17 cellular contexts compared by ENCODE assay signal in genomic region chr17:79739148-79740062, GRCh38. TPM values are rescaled to one million over a fixed set of nuclear protein-coding genes. Genes with fewer than 3 reads are reported as not detected.
DNase-seq lines count a peak whose midpoint lies in the region; ATAC-seq, FAIRE-seq and TF ChIP-seq lines count a peak whose summit lies in the region.
"Had no signal": no experiment of that assay in that cellular context is flagged by ENCODE, and none has a peak within 500 bp of the region (broad histone marks: within the 10 kb centered on the region; RNA-seq: fewer than 3 reads in every experiment).

No MANE protein-coding gene starts in this region.

- H3K9me3 ChIP-seq in SJCRH30 (replicated peaks) (no peaks in the 10 kb centered on the region), hepatocyte (ENCODE audit: low read depth) (no peaks in the 10 kb centered on the region)
- H3K9me3 ChIP-seq in CD4-positive, alpha-beta memory T cell (ENCODE audit: control insufficient read depth in 1 of 2, low read length in 2 of 2), result no peaks in the 10 kb centered on the region
- H3K9me3 ChIP-seq: left ventricle myocardium inferior, spleen, thoracic aorta had no signal

- peaks cover 0 to 3% (median 0%) of the 10 kb centered on the region in 8 donors for H3K9me3 Mint-ChIP-seq in CD4-positive, alpha-beta memory T cell

- H2AFZ ChIP-seq in hepatocyte, result no peak overlapping the region

- H3K4me3 ChIP-seq in SJCRH30 (no peak overlapping the region), hepatocyte (no peak overlapping the region)
- H3K4me3 ChIP-seq in CD4-positive, alpha-beta memory T cell (ENCODE audit: low read length in 2 of 2), result no peak overlapping the region
- H3K4me3 ChIP-seq: left ventricle myocardium inferior, spleen, thoracic aorta had no signal

- H4K20me1 ChIP-seq in hepatocyte (ENCODE audit: insufficient read depth, poor library complexity, severe bottlenecking), result no peaks in the 10 kb centered on the region

- POLR2A ChIA-PET in CD4-positive, alpha-beta memory T cell (lab: Charles Lee; ENCODE audit: partially characterized antibody), result no interaction called here

- WGBS in hepatocyte (ENCODE audit: low lambda C conversion rate, missing lambda C conversion rate), result 82% methylated on average over 28 of the region's 28 CpGs

- peak overlapping the region in 1 of 7 donors; percentile 3 for H3K27ac Mint-ChIP-seq in CD4-positive, alpha-beta memory T cell

- H3K27me3 Mint-ChIP-seq in CD4-positive, alpha-beta memory T cell, result peaks cover 25% of the 10 kb centered on the region in 2 donors

- no peaks in the 10 kb centered on the region for H3K36me3 Mint-ChIP-seq in CD4-positive, alpha-beta memory T cell

- ATAC-seq in HG03108 (IDR thresholded peaks at IDR 0.05; ENCODE audit: unreplicated experiment), result no peak

- H3K27ac ChIP-seq in SJCRH30 (no peak overlapping the region), hepatocyte (peak overlapping the region; percentile 72)
- H3K27ac ChIP-seq in CD4-positive, alpha-beta memory T cell (ENCODE audit: low read depth, low read length), result no peak overlapping the region
- H3K27ac ChIP-seq: left ventricle myocardium inferior, spleen, thoracic aorta had no signal

- TF ChIP-seq CTCF in hepatocyte (IDR thresholded peaks at IDR 0.05; ENCODE audit: poor library complexity), result no peak

- no peaks in the 10 kb centered on the region for H3K79me2 ChIP-seq in hepatocyte

- H3K4me1 Mint-ChIP-seq in CD4-positive, alpha-beta memory T cell, result no peaks in the 10 kb centered on the region

- H3K27me3 ChIP-seq in SJCRH30 (peaks cover 38% of the 10 kb centered on the region), hepatocyte (no peaks in the 10 kb centered on the region)
- H3K27me3 ChIP-seq in CD4-positive, alpha-beta memory T cell (ENCODE audit: insufficient read depth, low read length), result peaks cover 9% of the 10 kb centered on the region

- DNase-seq in H54 (ENCODE audit: insufficient read length, low spot score) (peak; percentile 68), SJCRH30 (peak; percentile 66 to 72), hepatocyte (ENCODE audit: low spot score) (no peak), NCI-H774 (lab: John Stamatoyannopoulos, UW) (no peak), NCI-H2171 treated with DMSO at 0.1 percent for 48 hours (lab: John Stamatoyannopoulos, UW) (no peak)
- DNase-seq in CD4-positive, alpha-beta memory T cell, result no peak
- DNase-seq: activated naive CD4-positive, alpha-beta T cell treated with anti-CD3 and anti-CD28 coated beads, Interleukin-2, amount 50 U/mL, for 16 hours; C1 segment of cervical spinal cord; dermis blood vessel endothelial cell; foreskin melanocyte; HCEC 1CT; left ventricle myocardium inferior; NCI-H2081; spleen had no signal

- no peak overlapping the region for H3K4me2 ChIP-seq in hepatocyte

- TF ChIP-seq POLR2A in H54 (IDR thresholded peaks at IDR 0.05; ENCODE audit: low read depth, low read length), result no peak

- no peak overlapping the region for H3K4me3 Mint-ChIP-seq in CD4-positive, alpha-beta memory T cell

- intact Hi-C loops in CD4-positive, alpha-beta memory T cell (cut with micrococcal nuclease), result loop anchor here (10.0 kb wide), 1 partner anchor 75 kb away; no protein-coding TSS in a partner anchor

- CTCF ChIA-PET in CD4-positive, alpha-beta memory T cell (lab: Charles Lee; ENCODE audit: partially characterized antibody), result interaction anchor here (0.9 to 3.0 kb wide), 2 partner anchors 12 to 271 kb away, joined by 3 to 12 read pairs; no protein-coding TSS in a partner anchor

- H3K9me2 ChIP-seq in hepatocyte (replicated peaks; ENCODE audit: insufficient read depth), result no peaks in the 10 kb centered on the region

- H3K36me3 ChIP-seq in SJCRH30, result no peaks in the 10 kb centered on the region
- H3K36me3 ChIP-seq in hepatocyte (replicated peaks; ENCODE audit: insufficient read depth, low read depth), result no peaks in the 10 kb centered on the region
- no peaks in the 10 kb centered on the region for H3K36me3 ChIP-seq in CD4-positive, alpha-beta memory T cell (ENCODE audit: insufficient read depth, low read length)
- H3K36me3 ChIP-seq: left ventricle myocardium inferior, spleen, thoracic aorta had no signal

- no peak for FAIRE-seq in H54 (lab: Jason Lieb, UNC)

- peaks cover 11% of the 10 kb centered on the region; the same call in 1 of the 2 replicates for H3K4me1 ChIP-seq in SJCRH30
- peaks cover 30% of the 10 kb centered on the region for H3K4me1 ChIP-seq in hepatocyte (ENCODE audit: insufficient read depth)
- H3K4me1 ChIP-seq in CD4-positive, alpha-beta memory T cell (ENCODE audit: insufficient read depth, low read length), result peaks cover 5% of the 10 kb centered on the region

RNA-seq across cellular contexts. Expression of gene ENPP7, which starts 8.7 kb away (rescaled TPM):
- not detected in 2 replicates for total RNA-seq in SJCRH30 (2014; rRNA removed; shearing (Covaris generic))
- 21.3 and 22.2 TPM in 2 replicates for total RNA-seq in hepatocyte
- polyA plus RNA-seq in hepatocyte, result 22.7 and 30.2 TPM in 2 replicates
- under 1 TPM in 1 of 2 experiments, not detected in 1; 0.20 TPM for total RNA-seq in CD4-positive, alpha-beta memory T cell
- polyA plus RNA-seq in CD4-positive, alpha-beta memory T cell, result under 1 TPM in 1 of 2 donors, not detected in 1; 0.15 TPM
- total RNA-seq: dermis blood vessel endothelial cell, left ventricle myocardium inferior, posterior vena cava, thoracic aorta had no signal

RNA-seq across cellular contexts. Expression of gene CBX2, which starts 38.5 kb away (rescaled TPM):
- total RNA-seq in SJCRH30 (2014; rRNA removed; shearing (Covaris generic)), result 88.0 and 90.0 TPM in 2 replicates
- 11.8 and 16.3 TPM in 2 replicates for total RNA-seq in hepatocyte
- polyA plus RNA-seq in hepatocyte, result 8.6 and 11.6 TPM in 2 replicates
- under 1 TPM; 0.06 to 0.44 TPM for total RNA-seq in CD4-positive, alpha-beta memory T cell
- polyA plus RNA-seq in CD4-positive, alpha-beta memory T cell, result not detected

RNA-seq across cellular contexts. Expression of gene CBX8, which starts 57.5 kb away (rescaled TPM):
- 8.2 and 11.3 TPM in 2 replicates for total RNA-seq in SJCRH30 (2014; rRNA removed; shearing (Covaris generic))
- 4.3 and 8.6 TPM in 2 replicates for total RNA-seq in hepatocyte
- 6.5 and 8.3 TPM in 2 replicates for polyA plus RNA-seq in hepatocyte
- total RNA-seq in CD4-positive, alpha-beta memory T cell, result 1 to 10 TPM; 2.8 to 4.1 TPM
- polyA plus RNA-seq in CD4-positive, alpha-beta memory T cell, result under 1 TPM; 0.29 to 0.34 TPM

Comparison
In these comparisons a context has a peak if more than half of its experiments do, and no peak if none do; other contexts are left out.
1. DNase-seq: peak in H54 (single experiment) and SJCRH30 (2 of 2); none in hepatocyte (single experiment), NCI-H774 (single experiment), CD4-positive, alpha-beta memory T cell (0 of 5) and NCI-H2171 treated with DMSO at 0.1 percent for 48 hours (single experiment).
2. RNA of gene ENPP7, which starts 8.7 kb away (total RNA-seq): 21.3 to 22.2 TPM in hepatocyte; 0.20 TPM in CD4-positive, alpha-beta memory T cell and not detected in SJCRH30; every median in the first group is over 10 times any median in the second.